Comparison of ENCODE assay signal across 25 cellular contexts in genomic region chr17:27424941-27425340, GRCh38.
"Had no signal": no experiment of that assay in that cellular context is flagged by ENCODE, and none has a peak within 500 bp of the region (broad histone marks: within the 10 kb centered on the region; RNA-seq: fewer than 3 reads in every experiment).

No MANE protein-coding gene starts in this region.

- H3K4me1 Mint-ChIP-seq: activated CD4-positive, alpha-beta memory T cell treated with anti-CD3 and anti-CD28 coated beads, Interleukin-2, amount 10 ng/mL, durations not matched to agents 7 days and 5 days; activated CD4-positive, alpha-beta T cell treated with anti-CD3 and anti-CD28 coated beads for 36 hours had no signal

- H3K9me3 ChIP-seq: colonic mucosa, esophagus squamous epithelium had no signal

- H3K4me1 ChIP-seq: colonic mucosa, esophagus squamous epithelium, gastroesophageal sphincter had no signal

- H3K9me3 Mint-ChIP-seq: activated CD4-positive, alpha-beta memory T cell treated with anti-CD3 and anti-CD28 coated beads, Interleukin-2, amount 10 ng/mL, durations not matched to agents 7 days and 5 days; activated CD4-positive, alpha-beta T cell treated with anti-CD3 and anti-CD28 coated beads, Interleukin-2, amount 10 ng/mL, durations not matched to agents 24 days and 14 days; activated T-cell treated with anti-CD3 and anti-CD28 coated beads, Interleukin-2, amount 50 U/mL, for 72 hours had no signal

- H3K27me3 Mint-ChIP-seq: activated CD4-positive, alpha-beta T cell treated with anti-CD3 and anti-CD28 coated beads for 36 hours; activated naive CD8-positive, alpha-beta T cell; activated T-cell treated with anti-CD3 and anti-CD28 coated beads, Interleukin-2, amount 50 U/mL, for 24 hours had no signal

- H3K27ac ChIP-seq: brain microvascular endothelial cell, colonic mucosa, epithelial cell of prostate, esophagus squamous epithelium, gastroesophageal sphincter had no signal

- H3K36me3 Mint-ChIP-seq: activated naive CD8-positive, alpha-beta T cell had no signal

- H3K4me3 ChIP-seq: colonic mucosa, esophagus squamous epithelium, gastroesophageal sphincter had no signal

- H3K27ac Mint-ChIP-seq: activated CD4-positive, alpha-beta memory T cell treated with anti-CD3 and anti-CD28 coated beads, Interleukin-2, amount 10 ng/mL, durations not matched to agents 7 days and 5 days; activated CD4-positive, alpha-beta T cell treated with anti-CD3 and anti-CD28 coated beads for 36 hours; activated CD4-positive, alpha-beta T cell treated with anti-CD3 and anti-CD28 coated beads, Interleukin-2, amount 10 ng/mL, durations not matched to agents 24 days and 14 days; activated naive CD8-positive, alpha-beta T cell; activated T-cell treated with anti-CD3 and anti-CD28 coated beads, Interleukin-2, amount 50 U/mL, for 24 hours; activated T-cell treated with anti-CD3 and anti-CD28 coated beads, Interleukin-2, amount 50 U/mL, for 72 hours had no signal

- DNase-seq: activated CD4-positive, alpha-beta memory T cell treated with anti-CD3 and anti-CD28 coated beads, Interleukin-2, amount 10 ng/mL, durations not matched to agents 7 days and 5 days; activated CD4-positive, alpha-beta T cell treated with anti-CD3 and anti-CD28 coated beads for 36 hours; activated CD4-positive, alpha-beta T cell treated with anti-CD3 and anti-CD28 coated beads, Interleukin-2, amount 10 ng/mL, durations not matched to agents 24 days and 14 days; activated CD4-positive, alpha-beta T cell treated with anti-CD3 and anti-CD28 coated beads, Interleukin-2, amount 50 U/mL, for 4 hours; activated CD4-positive, CD25-positive, alpha-beta regulatory T cell; activated CD4-positive, CD25-positive, alpha-beta regulatory T cell treated with anti-CD3 and anti-CD28 coated beads, Interleukin-2, amount 50 U/mL, for 72 hours; activated CD8-positive, alpha-beta memory T cell treated with anti-CD3 and anti-CD28 coated beads, Interleukin-2, amount 50 U/mL, for 48 hours; activated gamma-delta T cell; activated naive CD4-positive, alpha-beta T cell; activated naive CD4-positive, alpha-beta T cell treated with anti-CD3 and anti-CD28 coated beads, Interleukin-2, amount 50 U/mL, for 16 hours; activated T-cell treated with anti-CD3 and anti-CD28 coated beads for 4 hours; activated T-cell treated with anti-CD3 and anti-CD28 coated beads, Interleukin-2, amount 50 U/mL, for 24 hours; activated T-cell treated with anti-CD3 and anti-CD28 coated beads, Interleukin-2, amount 50 U/mL, for 72 hours; amniotic stem cell; anterior cingulate cortex; brain microvascular endothelial cell; caudate nucleus; colonic mucosa; effector CD8-positive, alpha-beta T cell; esophagus squamous epithelium; foreskin melanocyte; T-helper 2 cell had no signal

- H3K27me3 ChIP-seq: brain microvascular endothelial cell, colonic mucosa, esophagus squamous epithelium, gastroesophageal sphincter had no signal

- ATAC-seq: activated CD4-positive, alpha-beta T cell treated with anti-CD3 and anti-CD28 coated beads for 36 hours; activated T-cell treated with anti-CD3 and anti-CD28 coated beads, Interleukin-2, amount 50 U/mL, for 72 hours; gastroesophageal sphincter had no signal

- H3K4me3 Mint-ChIP-seq: activated CD4-positive, alpha-beta memory T cell treated with anti-CD3 and anti-CD28 coated beads, Interleukin-2, amount 10 ng/mL, durations not matched to agents 7 days and 5 days; activated CD4-positive, alpha-beta T cell treated with anti-CD3 and anti-CD28 coated beads for 36 hours; activated CD4-positive, alpha-beta T cell treated with anti-CD3 and anti-CD28 coated beads, Interleukin-2, amount 10 ng/mL, durations not matched to agents 24 days and 14 days; activated naive CD8-positive, alpha-beta T cell; activated T-cell treated with anti-CD3 and anti-CD28 coated beads, Interleukin-2, amount 50 U/mL, for 24 hours; activated T-cell treated with anti-CD3 and anti-CD28 coated beads, Interleukin-2, amount 50 U/mL, for 72 hours had no signal

- H3K36me3 ChIP-seq: brain microvascular endothelial cell, colonic mucosa, esophagus squamous epithelium, gastroesophageal sphincter had no signal
